ENCODE assay signal across 8 cellular contexts in genomic region chr2:75053484-75054112, GRCh38.
DNase-seq lines count a peak whose midpoint lies in the region; ATAC-seq, FAIRE-seq and TF ChIP-seq lines count a peak whose summit lies in the region.

No MANE protein-coding gene starts in this region.

- peak; percentile 15 to 20 for DNase-seq in AML-193 (lab: John Stamatoyannopoulos, UW)
- peak; percentile 38 for DNase-seq in NCI-H1105 treated with DMSO at 0.1 percent for 48 hours (lab: John Stamatoyannopoulos, UW)
- peak; percentile 26 for DNase-seq in activated CD8-positive, alpha-beta T cell treated with anti-CD3 and anti-CD28 coated beads, Interleukin-2, amount 10 ng/mL, durations not matched to agents 7 days and 5 days
- DNase-seq in left lung: no peak
- DNase-seq in stimulated activated naive CD4-positive, alpha-beta T cell (lab: John Stamatoyannopoulos, UW): no peak
- DNase-seq in frontal cortex (ENCODE audit: low spot score in 2 of 2): no peak

- no peaks in the 10 kb centered on the region for H3K27me3 ChIP-seq in left lung

- no peaks in the 10 kb centered on the region for H3K36me3 ChIP-seq in left lung

- intact Hi-C loops in left lung (cut with DNase I): no loop called here

- H3K27ac Mint-ChIP-seq in activated CD8-positive, alpha-beta T cell treated with anti-CD3 and anti-CD28 coated beads, Interleukin-2, amount 10 ng/mL, durations not matched to agents 7 days and 5 days: no peak overlapping the region

- POLR2A ChIA-PET in activated CD8-positive, alpha-beta T cell treated with anti-CD3 and anti-CD28 coated beads, Interleukin-2, amount 10 ng/mL, durations not matched to agents 7 days and 5 days (lab: Charles Lee): no interaction called here

- no peaks in the 10 kb centered on the region for H3K9me3 ChIP-seq in left lung

- ATAC-seq in GM18498 (IDR thresholded peaks at IDR 0.05; ENCODE audit: unreplicated experiment) (peak; percentile 89), HG02623 (IDR thresholded peaks at IDR 0.05; ENCODE audit: unreplicated experiment) (peak; percentile 77), left lung (peak; percentile 91)
- ATAC-seq in activated CD8-positive, alpha-beta T cell treated with anti-CD3 and anti-CD28 coated beads, Interleukin-2, amount 10 ng/mL, durations not matched to agents 7 days and 5 days: no peak

- no peaks in the 10 kb centered on the region for H3K9me3 Mint-ChIP-seq in activated CD8-positive, alpha-beta T cell treated with anti-CD3 and anti-CD28 coated beads, Interleukin-2, amount 10 ng/mL, durations not matched to agents 7 days and 5 days (ENCODE audit: insufficient read depth)

- H3K27ac ChIP-seq in left lung: no peak overlapping the region

- H3K4me1 Mint-ChIP-seq in activated CD8-positive, alpha-beta T cell treated with anti-CD3 and anti-CD28 coated beads, Interleukin-2, amount 10 ng/mL, durations not matched to agents 7 days and 5 days (ENCODE audit: low read depth): peaks cover 4% of the 10 kb centered on the region

- no peak for FAIRE-seq in frontal cortex (lab: Jason Lieb, UNC)

- no peak overlapping the region for H3K4me3 Mint-ChIP-seq in activated CD8-positive, alpha-beta T cell treated with anti-CD3 and anti-CD28 coated beads, Interleukin-2, amount 10 ng/mL, durations not matched to agents 7 days and 5 days

- H3K4me1 ChIP-seq in left lung: no peaks in the 10 kb centered on the region

- CTCF ChIA-PET in activated CD8-positive, alpha-beta T cell treated with anti-CD3 and anti-CD28 coated beads, Interleukin-2, amount 10 ng/mL, durations not matched to agents 7 days and 5 days (lab: Charles Lee): interaction anchor here (3.5 kb wide), 1 partner anchor 12 kb away, joined by 12 read pairs; no protein-coding TSS in a partner anchor

- H3K27me3 Mint-ChIP-seq in activated CD8-positive, alpha-beta T cell treated with anti-CD3 and anti-CD28 coated beads, Interleukin-2, amount 10 ng/mL, durations not matched to agents 7 days and 5 days (ENCODE audit: low read depth): no peaks in the 10 kb centered on the region

- H3K4me3 ChIP-seq in left lung: no peak overlapping the region

- TF ChIP-seq CTCF in left lung (IDR thresholded peaks at IDR 0.05): peak; percentile 43 to 56

- no peaks in the 10 kb centered on the region for H3K36me3 Mint-ChIP-seq in activated CD8-positive, alpha-beta T cell treated with anti-CD3 and anti-CD28 coated beads, Interleukin-2, amount 10 ng/mL, durations not matched to agents 7 days and 5 days (ENCODE audit: low read depth)

Comparison
In these comparisons a context has a peak if more than half of its experiments do, and no peak if none do; other contexts are left out.
1. DNase-seq: peak in AML-193 (2 of 2), NCI-H1105 treated with DMSO at 0.1 percent for 48 hours (single experiment) and activated CD8-positive, alpha-beta T cell treated with anti-CD3 and anti-CD28 coated beads, Interleukin-2, amount 10 ng/mL, durations not matched to agents 7 days and 5 days (single experiment); none in left lung (0 of 2), stimulated activated naive CD4-positive, alpha-beta T cell (0 of 6) and frontal cortex (0 of 2).